1 cellular context compared by ENCODE assay signal in the genomic region with DNA sequence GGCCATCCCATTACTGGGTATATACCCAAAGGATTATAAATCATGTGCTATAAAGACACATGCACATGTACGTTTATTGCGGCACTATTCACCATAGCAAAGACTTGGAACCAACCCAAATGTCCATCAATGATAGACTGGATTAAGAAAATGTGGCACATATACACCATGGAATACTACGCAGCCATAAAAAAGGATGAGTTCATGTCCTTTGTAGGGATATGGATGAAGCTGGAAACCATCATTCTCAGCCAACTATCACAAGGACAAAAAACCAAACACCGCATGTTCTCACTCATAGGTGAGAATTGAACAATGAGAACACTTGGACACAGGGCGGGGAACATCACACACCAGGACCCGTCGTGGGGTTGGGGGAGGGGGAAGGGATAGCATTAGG. TPM values are rescaled to one million over a fixed set of nuclear protein-coding genes. Genes with fewer than 3 reads are reported as not detected.
"Had no signal": no experiment of that assay in that cellular context is flagged by ENCODE, and none has a peak within 500 bp of the region (broad histone marks: within the 10 kb centered on the region; RNA-seq: fewer than 3 reads in every experiment).

No MANE protein-coding gene starts in this region.

RNA-seq across cellular contexts. Expression of gene RAD51AP1, which starts 15.2 kb away (rescaled TPM):
- total RNA-seq: ascending aorta had no signal
